In genomic region chr4:176927117-176927516, GRCh38 we compare ENCODE assay signal across 21 cellular contexts.
A peak's percentile ranks its signal among the peaks of the same experiment; 100 is the strongest.
DNase-seq lines count a peak whose midpoint lies in the region; ATAC-seq, FAIRE-seq and TF ChIP-seq lines count a peak whose summit lies in the region.
"Had no signal": no experiment of that assay in that cellular context is flagged by ENCODE, and none has a peak within 500 bp of the region (broad histone marks: within the 10 kb centered on the region; RNA-seq: fewer than 3 reads in every experiment).

No MANE protein-coding gene starts in this region.

- ATAC-seq in HG02759 (IDR thresholded peaks at IDR 0.05; ENCODE audit: unreplicated experiment) = no peak
- ATAC-seq in HG03442 (IDR thresholded peaks at IDR 0.05; ENCODE audit: unreplicated experiment) = no peak
- ATAC-seq in HG03342 (IDR thresholded peaks at IDR 0.05; ENCODE audit: unreplicated experiment) = no peak
- ATAC-seq: CD8-positive, alpha-beta T cell had no signal

- no peak overlapping the region for H2AFZ ChIP-seq in ACC112 (ENCODE audit: low read length, unreplicated experiment)

- peaks cover 6% of the 10 kb centered on the region for H3K79me2 ChIP-seq in ACC112 (ENCODE audit: control insufficient read depth, insufficient read depth, low read length, unreplicated experiment)

- no peaks in the 10 kb centered on the region for H3K27me3 ChIP-seq in ACC112 (ENCODE audit: insufficient read depth, low read length)
- no peaks in the 10 kb centered on the region for H3K27me3 ChIP-seq in skeletal muscle satellite cell (ENCODE audit: control insufficient read depth, insufficient read depth, low read length)
- H3K27me3 ChIP-seq: SJSA1 had no signal

- H3K4me1 ChIP-seq in ACC112 (ENCODE audit: control insufficient read depth, insufficient read depth, low read length, unreplicated experiment) (peaks cover 39% of the 10 kb centered on the region), skeletal muscle satellite cell (ENCODE audit: control insufficient read depth, insufficient read depth, low read length) (peaks cover 24% of the 10 kb centered on the region)
- H3K4me1 ChIP-seq: Caco-2, SJSA1 had no signal

- DNase-seq in RCC 7860 (ENCODE audit: low spot score) = peak; percentile 3
- DNase-seq in fibroblast of the aortic adventitia (ENCODE audit: low read depth) = peak; percentile 9
- DNase-seq: C1 segment of cervical spinal cord; Caco-2; CD8-positive, alpha-beta T cell; H7; NCI-H1092 treated with DMSO at 0.1 percent for 48 hours; NCI-H1436; NCI-H187; NCI-H2081 treated with DMSO at 0.1 percent for 48 hours; NCI-H2171; NCI-H510A; NCI-H69; Right ventricle myocardium superior had no signal

- peak overlapping the region; percentile 22 for H3K9ac ChIP-seq in skeletal muscle satellite cell (ENCODE audit: low read depth, low read length)

- TF ChIP-seq CTCF in fibroblast of the aortic adventitia (IDR thresholded peaks at IDR 0.05; ENCODE audit: insufficient read depth, low read length) = no peak

- H3K4me2 ChIP-seq in skeletal muscle satellite cell (ENCODE audit: low read length) = no peak overlapping the region

- H3K4me3 ChIP-seq in ACC112 (ENCODE audit: low read depth, low read length) (0 out of 2 replicates have a peak overlapping the region, but pooled peaks have one; percentile 4), fibroblast of the aortic adventitia (ENCODE audit: low read depth, low read length) (no peak overlapping the region), skeletal muscle satellite cell (ENCODE audit: low read length) (no peak overlapping the region)
- H3K4me3 ChIP-seq: SJSA1 had no signal

- no peaks in the 10 kb centered on the region for H3K9me3 ChIP-seq in skeletal muscle satellite cell (replicated peaks; ENCODE audit: low read length)
- H3K9me3 ChIP-seq: Caco-2, SJSA1 had no signal

- peak overlapping the region; percentile 75 for H3K27ac ChIP-seq in ACC112 (ENCODE audit: low read depth, low read length)
- H3K27ac ChIP-seq: SJSA1 had no signal

- H3K36me3 ChIP-seq in ACC112 (ENCODE audit: insufficient read depth, low read length) (no peaks in the 10 kb centered on the region), skeletal muscle satellite cell (ENCODE audit: insufficient read depth, low read length) (no peaks in the 10 kb centered on the region)
- H3K36me3 ChIP-seq: SJSA1 had no signal

- FAIRE-seq in RCC 7860 (lab: Jason Lieb, UNC) = no peak
- FAIRE-seq: G401.6 had no signal
